10 cellular contexts compared by ENCODE assay signal in the genomic region with DNA sequence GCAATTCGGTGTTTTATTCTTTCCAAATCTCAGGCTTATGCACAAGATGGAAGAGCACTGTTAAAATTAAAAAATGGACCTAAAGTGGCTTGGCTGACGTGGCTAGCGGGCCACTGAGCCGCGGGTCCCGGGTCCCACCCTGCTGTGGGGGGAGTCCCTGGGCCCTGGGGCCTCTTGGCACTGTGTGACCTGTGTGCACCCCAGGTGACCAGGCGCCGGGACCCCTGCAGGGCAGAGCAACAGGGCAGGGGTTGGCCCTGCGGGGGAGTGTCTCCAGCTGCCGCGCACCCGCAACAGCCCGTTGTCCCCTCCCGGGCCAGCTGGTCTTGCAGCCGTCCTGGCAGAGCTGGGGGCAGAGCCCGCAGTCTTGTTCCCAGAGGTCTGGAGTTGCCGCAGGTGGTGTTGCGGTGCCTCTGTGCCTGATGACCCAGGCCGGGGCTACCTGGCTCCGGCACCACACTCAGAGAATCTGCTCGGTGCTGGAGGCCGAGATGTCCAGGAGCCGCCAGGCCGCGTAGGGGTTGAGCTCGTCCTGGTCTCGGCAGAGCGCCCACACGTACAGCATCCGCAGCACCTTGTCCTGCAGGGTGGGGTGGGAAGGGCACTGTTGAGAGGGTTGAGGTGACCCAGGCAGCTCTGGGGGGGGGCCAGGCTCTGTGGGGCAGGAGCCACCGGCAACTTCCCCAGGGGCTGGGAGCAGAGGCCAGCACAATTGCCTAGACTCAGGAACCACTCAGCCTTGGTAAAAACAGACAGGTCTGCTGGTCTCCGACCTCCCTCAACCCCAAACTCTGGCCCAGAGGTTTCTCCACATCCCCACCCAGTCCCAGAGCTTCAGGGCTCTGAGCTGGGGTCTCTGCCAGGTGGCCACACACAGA. TPM values are rescaled to one million over a fixed set of nuclear protein-coding genes. Genes with fewer than 3 reads are reported as not detected.
DNase-seq lines count a peak whose midpoint lies in the region; ATAC-seq and TF ChIP-seq lines count a peak whose summit lies in the region.
"Had no signal": no experiment of that assay in that cellular context is flagged by ENCODE, and none has a peak within 500 bp of the region (broad histone marks: within the 10 kb centered on the region; RNA-seq: fewer than 3 reads in every experiment).

No MANE protein-coding gene starts in this region.

- ATAC-seq in T-cell (replicated peaks in 1 of 4): no peak

- no peaks in the 10 kb centered on the region for H3K27me3 ChIP-seq in skeletal muscle satellite cell (ENCODE audit: control insufficient read depth, insufficient read depth, low read length)
- H3K27me3 ChIP-seq in effector memory CD4-positive, alpha-beta T cell (replicated peaks; ENCODE audit: control insufficient read depth, insufficient read depth, low read length, poor library complexity, severe bottlenecking): no peaks in the 10 kb centered on the region

- H3K4me3 Mint-ChIP-seq in T-cell (peak overlapping the region; percentile 57 to 66 (median 64)), glutamatergic neuron (ENCODE audit: unreplicated experiment) (peak overlapping the region; percentile 85)

- TF ChIP-seq CTCF in glutamatergic neuron (IDR thresholded peaks at IDR 0.05; ENCODE audit: partially characterized antibody, unreplicated experiment): peak; percentile 20

- no peaks in the 10 kb centered on the region for H3K27me3 Mint-ChIP-seq in T-cell
- peaks cover 18% of the 10 kb centered on the region for H3K27me3 Mint-ChIP-seq in glutamatergic neuron (ENCODE audit: unreplicated experiment)

- no peaks in the 10 kb centered on the region for H3K36me3 Mint-ChIP-seq in T-cell
- no peaks in the 10 kb centered on the region for H3K36me3 Mint-ChIP-seq in glutamatergic neuron (ENCODE audit: unreplicated experiment)

- H3K4me1 Mint-ChIP-seq in T-cell (peaks cover 4 to 27% (median 14%) of the 10 kb centered on the region in 3 donors), glutamatergic neuron (ENCODE audit: low read depth, unreplicated experiment) (peaks cover 6% of the 10 kb centered on the region)

- H3K36me3 ChIP-seq in skeletal muscle satellite cell (ENCODE audit: insufficient read depth, low read length): peaks cover 35% of the 10 kb centered on the region
- peaks cover 30% of the 10 kb centered on the region for H3K36me3 ChIP-seq in effector memory CD4-positive, alpha-beta T cell (ENCODE audit: control insufficient read depth, insufficient read depth, low read length)

- H3K27ac ChIP-seq in effector memory CD4-positive, alpha-beta T cell (ENCODE audit: insufficient read depth, low read length, poor library complexity, severe bottlenecking): no peak overlapping the region

- no peaks in the 10 kb centered on the region for H3K9me3 ChIP-seq in skeletal muscle satellite cell (replicated peaks; ENCODE audit: low read length)
- H3K9me3 ChIP-seq in effector memory CD4-positive, alpha-beta T cell (ENCODE audit: control insufficient read depth, low read length): no peaks in the 10 kb centered on the region
- H3K9me3 ChIP-seq: A549 had no signal

- H3K4me1 ChIP-seq in skeletal muscle satellite cell (ENCODE audit: control insufficient read depth, insufficient read depth, low read length): peaks cover 48% of the 10 kb centered on the region
- H3K4me1 ChIP-seq in effector memory CD4-positive, alpha-beta T cell (ENCODE audit: control insufficient read depth, insufficient read depth, low read length, poor library complexity, severe bottlenecking): peaks cover 16% of the 10 kb centered on the region

- H3K27ac Mint-ChIP-seq in T-cell (no peak overlapping the region), glutamatergic neuron (ENCODE audit: unreplicated experiment) (peak overlapping the region; percentile 53)

- H3K9me3 Mint-ChIP-seq in T-cell (no peaks in the 10 kb centered on the region), glutamatergic neuron (ENCODE audit: unreplicated experiment) (peaks cover 14% of the 10 kb centered on the region)

- DNase-seq in NCI-H1417 (lab: John Stamatoyannopoulos, UW) (peak in 2 of 3 experiments; percentile 67 to 77), NCI-H1417 treated with DMSO at 0.1 percent for 48 hours (lab: John Stamatoyannopoulos, UW) (no peak), T-cell (no peak), glutamatergic neuron (no peak), HEK293T (ENCODE audit: extremely low spot score) (no peak), activated gamma-delta T cell (lab: John Stamatoyannopoulos, UW) (no peak)
- no peak for DNase-seq in effector memory CD4-positive, alpha-beta T cell
- DNase-seq: amniotic stem cell had no signal

- H3K4me3 ChIP-seq in skeletal muscle satellite cell (ENCODE audit: low read length): no peak overlapping the region
- no peak overlapping the region for H3K4me3 ChIP-seq in effector memory CD4-positive, alpha-beta T cell (ENCODE audit: insufficient read depth, low read depth, low read length, poor library complexity, severe bottlenecking)

- POLR2A ChIA-PET in T-cell (lab: Charles Lee) (no interaction called here), HEK293T (lab: Yijun Ruan, JAX) (interaction anchor here (0.9 to 1.5 kb wide), 3 partner anchors 11 to 18 kb away, joined by 3 to 4 read pairs (median 3); no protein-coding TSS in a partner anchor)

- H3K4me2 ChIP-seq in skeletal muscle satellite cell (ENCODE audit: low read length): peak overlapping the region; percentile 87

- CTCF ChIA-PET in T-cell (lab: Charles Lee) (interaction anchor here in 1 of 2 donors (0.6 kb wide), 1 partner anchor 54 kb away, joined by 3 read pairs; no protein-coding TSS in a partner anchor), HEK293T (lab: Yijun Ruan, JAX) (interaction anchor here (1.0 kb wide), 1 partner anchor 74 kb away, joined by 3 read pairs; no protein-coding TSS in a partner anchor)

- no peak overlapping the region for H3K9ac ChIP-seq in skeletal muscle satellite cell (ENCODE audit: low read depth, low read length)

TF ChIP-seq in HEK293T, 16 proteins besides CTCF, POLR2A, EP300 and RAD21:
- no peak for TF ChIP-seq FOXM1 (IDR thresholded peaks at IDR 0.05; ENCODE audit: borderline replicate concordance)
- TF ChIP-seq ZNF384 (IDR thresholded peaks at IDR 0.05): no peak
- TF ChIP-seq NFRKB (IDR thresholded peaks at IDR 0.05): no peak
- TF ChIP-seq L3MBTL2 (conservative IDR thresholded peaks at IDR 0.05): no peak
- TF ChIP-seq BHLHE40 (IDR thresholded peaks at IDR 0.05; ENCODE audit: borderline replicate concordance): no peak
- no peak for TF ChIP-seq HDGF (IDR thresholded peaks at IDR 0.05; ENCODE audit: borderline replicate concordance)
- TF ChIP-seq ELF4 (IDR thresholded peaks at IDR 0.05): no peak

RNA-seq across cellular contexts. Expression of gene CTXN1, which starts 1.0 kb away (rescaled TPM):
- total RNA-seq in T-cell (under 1 TPM in 4 of 5 donors, not detected in 1; 0.19 to 0.47 (median 0.30) TPM), glutamatergic neuron (ENCODE audit: unreplicated experiment) (90.6 TPM)
- total RNA-seq in skeletal muscle satellite cell (2012; rRNA removed): 0.66 and 0.76 TPM in 2 replicates

RNA-seq across cellular contexts. Expression of gene SNAPC2, which starts 6.8 kb away (rescaled TPM):
- 10 to 100 TPM in 4 of 5 donors, 1 to 10 TPM in 1; 9.0 to 22.9 (median 18.6) TPM for total RNA-seq in T-cell
- total RNA-seq in glutamatergic neuron (ENCODE audit: unreplicated experiment): 18.6 TPM
- total RNA-seq in skeletal muscle satellite cell (2012; rRNA removed): 39.8 and 44.8 TPM in 2 replicates

RNA-seq across cellular contexts. Expression of gene TGFBR3L, which starts 12.3 kb away (rescaled TPM):
- total RNA-seq in T-cell (1 to 10 TPM in 3 of 5 donors, under 1 TPM in 2; 0.76 to 4.5 (median 1.3) TPM), glutamatergic neuron (ENCODE audit: unreplicated experiment) (0.69 TPM)
- 0.25 TPM in 1 of 2 replicates, not detected in the other for total RNA-seq in skeletal muscle satellite cell (2012; rRNA removed)

RNA-seq across cellular contexts. Expression of gene TIMM44, which starts 16.5 kb away (rescaled TPM):
- total RNA-seq in T-cell (10 to 100 TPM; 72.7 to 99.4 (median 90.3) TPM), glutamatergic neuron (ENCODE audit: unreplicated experiment) (109 TPM)
- 46.5 and 66.9 TPM in 2 replicates for total RNA-seq in skeletal muscle satellite cell (2012; rRNA removed)

RNA-seq across cellular contexts. Expression of gene MAP2K7, which starts 23.3 kb away (rescaled TPM):
- total RNA-seq in T-cell (10 to 100 TPM; 68.1 to 93.1 (median 73.5) TPM), glutamatergic neuron (ENCODE audit: unreplicated experiment) (44.2 TPM)
- total RNA-seq in skeletal muscle satellite cell (2012; rRNA removed): 5.6 and 10.7 TPM in 2 replicates

Comparison
In these comparisons a context has a peak if more than half of its experiments do, and no peak if none do; other contexts are left out.
1. DNase-seq: peak in NCI-H1417 (2 of 3); none in NCI-H1417 treated with DMSO at 0.1 percent for 48 hours (single experiment), T-cell (0 of 34), glutamatergic neuron (single experiment), HEK293T (single experiment), activated gamma-delta T cell (single experiment) and effector memory CD4-positive, alpha-beta T cell (0 of 3).
2. RNA of gene CTXN1, which starts 1.0 kb away (total RNA-seq): 90.6 TPM in glutamatergic neuron (single experiment); 0.19 to 0.47 TPM in T-cell; every median in the first group is over 10 times any median in the second.